Comparison of ENCODE assay signal across 14 cellular contexts in genomic region chr17:79912552-79913330, GRCh38.
A peak's percentile ranks its signal among the peaks of the same experiment; 100 is the strongest.
DNase-seq lines count a peak whose midpoint lies in the region; ATAC-seq and TF ChIP-seq lines count a peak whose summit lies in the region.
"Had no signal": no experiment of that assay in that cellular context is flagged by ENCODE, and none has a peak within 500 bp of the region (broad histone marks: within the 10 kb centered on the region; RNA-seq: fewer than 3 reads in every experiment).

No MANE protein-coding gene starts in this region.

- H3K23ac ChIP-seq in neuronal stem cell (ENCODE audit: low read depth, low read length, poor library complexity): peak overlapping the region; percentile 1

- H3K4ac ChIP-seq in neuronal stem cell (ENCODE audit: low read length): no peak overlapping the region

- WGBS in neuronal stem cell (ENCODE audit: extremely low coverage in 2 of 2, insufficient read length in 2 of 2, insufficient replicate concordance in 1 of 2), 2 donors: no CpG with 5 or more reads among the region's 14 CpGs

- no peak overlapping the region for H2AFZ ChIP-seq in neuronal stem cell (ENCODE audit: low read length)

- no peak overlapping the region for H2BK120ac ChIP-seq in neuronal stem cell (ENCODE audit: low read depth, low read length)

- no peak overlapping the region for H3K27ac ChIP-seq in neuronal stem cell (replicated peaks; ENCODE audit: low read length)
- H3K27ac ChIP-seq in ascending aorta: no peak overlapping the region

- H4K91ac ChIP-seq in neuronal stem cell (ENCODE audit: low read depth, low read length, poor library complexity): no peak overlapping the region

- no peaks in the 10 kb centered on the region for H3K9me3 Mint-ChIP-seq in chondrocyte (ENCODE audit: low read depth)
- no peaks in the 10 kb centered on the region for H3K9me3 Mint-ChIP-seq in stimulated activated naive CD8-positive, alpha-beta T cell treated with anti-CD3 and anti-CD28 coated beads, Interleukin-15, amount 100 ng/mL, for 72 hours
- H3K9me3 Mint-ChIP-seq: CD14-positive monocyte; CD8-positive, alpha-beta T cell; HFFc6 had no signal

- peak; percentile 46 for DNase-seq in H7
- DNase-seq in chondrocyte (ENCODE audit: low spot score): peak; percentile 82
- no peak for DNase-seq in neuronal stem cell (ENCODE audit: low spot score)
- DNase-seq in stimulated activated naive CD8-positive, alpha-beta T cell treated with anti-CD3 and anti-CD28 coated beads, Interleukin-15, amount 100 ng/mL, for 72 hours: no peak
- no peak for DNase-seq in NAMALWA (ENCODE audit: low spot score)
- no peak for DNase-seq in ascending aorta (ENCODE audit: low spot score in 2 of 2)
- DNase-seq: CD8-positive, alpha-beta T cell; COR-L47; DMS53; GOT3; HFFc6 had no signal

- H3K4me3 ChIP-seq in H7 (ENCODE audit: insufficient read depth, low read depth, low read length): no peak overlapping the region
- no peak overlapping the region for H3K4me3 ChIP-seq in neuronal stem cell (ENCODE audit: low read length in 2 of 2)
- no peak overlapping the region for H3K4me3 ChIP-seq in ascending aorta
- H3K4me3 ChIP-seq: HAP-1, K562 had no signal

- no peak overlapping the region for H2BK5ac ChIP-seq in neuronal stem cell (ENCODE audit: low read length)

- peak overlapping the region; percentile 11 for H2AK5ac ChIP-seq in neuronal stem cell (ENCODE audit: low read depth, low read length)

- no peak overlapping the region for H3K9ac ChIP-seq in neuronal stem cell (ENCODE audit: low read depth, low read length, poor library complexity)

- no peaks in the 10 kb centered on the region for H3K36me3 ChIP-seq in H7 (replicated peaks; ENCODE audit: control insufficient read depth, insufficient read depth, low read length)
- no peaks in the 10 kb centered on the region for H3K36me3 ChIP-seq in neuronal stem cell (replicated peaks in 1 of 2; ENCODE audit: control insufficient read depth in 2 of 2, insufficient read depth in 2 of 2, low read length in 2 of 2)
- no peaks in the 10 kb centered on the region for H3K36me3 ChIP-seq in ascending aorta
- H3K36me3 ChIP-seq: HAP-1 had no signal

- no peaks in the 10 kb centered on the region for H3K79me1 ChIP-seq in neuronal stem cell (ENCODE audit: low read depth, low read length)

- peaks cover 11% of the 10 kb centered on the region for H3K4me1 Mint-ChIP-seq in chondrocyte (ENCODE audit: low read depth)
- no peaks in the 10 kb centered on the region for H3K4me1 Mint-ChIP-seq in stimulated activated naive CD8-positive, alpha-beta T cell treated with anti-CD3 and anti-CD28 coated beads, Interleukin-15, amount 100 ng/mL, for 72 hours
- H3K4me1 Mint-ChIP-seq: CD14-positive monocyte had no signal

- no peaks in the 10 kb centered on the region for H3K27me3 ChIP-seq in H7 (ENCODE audit: control insufficient read depth, insufficient read depth, low read length)
- H3K27me3 ChIP-seq in neuronal stem cell (ENCODE audit: control insufficient read depth in 3 of 3, insufficient read depth in 3 of 3, low read depth in 1 of 3, low read length in 3 of 3): peaks cover 0 to 62% (median 3%) of the 10 kb centered on the region in 3 experiments
- H3K27me3 ChIP-seq in ascending aorta: no peaks in the 10 kb centered on the region

- H2BK15ac ChIP-seq in neuronal stem cell (ENCODE audit: low read length): peak overlapping the region; percentile 73

- H3K14ac ChIP-seq in neuronal stem cell (ENCODE audit: low read length): no peak overlapping the region

- H2BK12ac ChIP-seq in neuronal stem cell (ENCODE audit: low read length): no peak overlapping the region

- intact Hi-C loops in ascending aorta (cut with DNase I): no loop called here

- peak overlapping the region; percentile 65 for H3K18ac ChIP-seq in neuronal stem cell (ENCODE audit: low read length)

- no peaks in the 10 kb centered on the region for H3K36me3 Mint-ChIP-seq in chondrocyte (ENCODE audit: low read depth)
- H3K36me3 Mint-ChIP-seq: CD14-positive monocyte; CD8-positive, alpha-beta T cell had no signal

- no peak for TF ChIP-seq CTCF in chondrocyte (IDR thresholded peaks at IDR 0.05)
- TF ChIP-seq CTCF in ascending aorta (IDR thresholded peaks at IDR 0.05): no peak

- no peak for ATAC-seq in stimulated activated naive CD8-positive, alpha-beta T cell treated with anti-CD3 and anti-CD28 coated beads, Interleukin-15, amount 100 ng/mL, for 72 hours
- ATAC-seq: CD8-positive, alpha-beta T cell; K562 had no signal

- H3K4me2 ChIP-seq in neuronal stem cell (ENCODE audit: insufficient read depth, low read length, poor library complexity, severe bottlenecking): no peak overlapping the region

- H3K27ac Mint-ChIP-seq in chondrocyte (ENCODE audit: unreplicated experiment): no peak overlapping the region
- no peak overlapping the region for H3K27ac Mint-ChIP-seq in stimulated activated naive CD8-positive, alpha-beta T cell treated with anti-CD3 and anti-CD28 coated beads, Interleukin-15, amount 100 ng/mL, for 72 hours
- H3K27ac Mint-ChIP-seq: CD14-positive monocyte; CD8-positive, alpha-beta T cell; HFFc6 had no signal

- no peak overlapping the region for H3K4me3 Mint-ChIP-seq in chondrocyte (ENCODE audit: unreplicated experiment)
- no peak overlapping the region for H3K4me3 Mint-ChIP-seq in stimulated activated naive CD8-positive, alpha-beta T cell treated with anti-CD3 and anti-CD28 coated beads, Interleukin-15, amount 100 ng/mL, for 72 hours
- H3K4me3 Mint-ChIP-seq: CD14-positive monocyte; CD8-positive, alpha-beta T cell; HFFc6 had no signal

- no peak overlapping the region for H4K8ac ChIP-seq in neuronal stem cell (ENCODE audit: low read depth, low read length)

- H3K4me1 ChIP-seq in neuronal stem cell (ENCODE audit: control insufficient read depth in 2 of 2, insufficient read depth in 1 of 2, low read depth in 1 of 2, low read length in 2 of 2) (peaks cover 4 to 8% of the 10 kb centered on the region in 2 donors), ascending aorta (no peaks in the 10 kb centered on the region)
- H3K4me1 ChIP-seq: HAP-1 had no signal

- H3K9me3 ChIP-seq in neuronal stem cell (replicated peaks in 1 of 2; ENCODE audit: control insufficient read depth in 2 of 2, insufficient read depth in 1 of 2, low read depth in 1 of 2, low read length in 2 of 2) (no peaks in the 10 kb centered on the region), ascending aorta (no peaks in the 10 kb centered on the region)
- H3K9me3 ChIP-seq: HAP-1 had no signal

- H3K27me3 Mint-ChIP-seq in chondrocyte (ENCODE audit: low read depth): peaks cover 25% of the 10 kb centered on the region
- peaks cover 8% of the 10 kb centered on the region for H3K27me3 Mint-ChIP-seq in stimulated activated naive CD8-positive, alpha-beta T cell treated with anti-CD3 and anti-CD28 coated beads, Interleukin-15, amount 100 ng/mL, for 72 hours

Comparison
In these comparisons a context has a peak if more than half of its experiments do, and no peak if none do; other contexts are left out.
1. DNase-seq: peak in H7 (single experiment) and chondrocyte (single experiment); none in neuronal stem cell (single experiment), stimulated activated naive CD8-positive, alpha-beta T cell treated with anti-CD3 and anti-CD28 coated beads, Interleukin-15, amount 100 ng/mL, for 72 hours (0 of 2), NAMALWA (single experiment) and ascending aorta (0 of 2).